Comparison of ENCODE assay signal across 10 cellular contexts in the genomic region with DNA sequence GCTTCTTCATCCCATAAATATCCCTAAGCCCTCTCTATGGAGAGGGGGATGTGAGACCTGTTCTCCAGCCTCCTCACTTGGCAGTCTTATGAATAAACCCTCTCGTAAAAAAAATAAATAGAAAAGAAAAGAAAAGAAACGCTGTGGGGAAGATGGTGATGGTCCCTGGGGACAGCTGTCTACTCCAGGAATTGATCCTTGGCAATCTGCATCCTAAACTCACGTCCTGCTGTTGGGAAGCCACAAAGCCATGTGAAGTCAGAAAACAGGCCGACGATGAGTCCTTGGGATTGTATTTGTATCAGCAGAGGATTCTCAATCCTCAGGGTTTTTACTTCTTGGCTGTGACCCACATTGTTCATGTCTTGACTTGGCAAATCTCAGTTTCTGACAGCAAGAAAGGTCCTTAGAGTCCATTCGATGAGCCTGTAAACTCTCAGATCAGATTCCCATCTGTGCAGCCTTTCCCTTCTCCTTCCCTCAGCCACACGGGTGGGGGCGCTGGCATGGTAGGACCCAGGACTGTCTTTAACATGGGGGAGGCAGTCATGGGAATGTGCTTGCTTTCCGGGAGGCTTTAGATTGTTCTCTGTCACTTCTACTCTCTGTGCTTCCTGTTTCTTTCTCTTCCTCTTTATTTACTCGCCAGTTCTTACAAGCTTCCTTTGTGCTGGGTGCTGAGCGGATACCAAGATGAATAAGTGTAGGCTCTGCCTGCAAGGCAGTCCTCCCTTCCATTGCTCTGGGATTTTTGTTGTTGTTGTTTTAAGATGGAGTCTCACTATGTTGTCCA. TPM values are rescaled to one million over a fixed set of nuclear protein-coding genes. Genes with fewer than 3 reads are reported as not detected.
A peak's percentile ranks its signal among the peaks of the same experiment; 100 is the strongest.
DNase-seq lines count a peak whose midpoint lies in the region; ATAC-seq, FAIRE-seq and TF ChIP-seq lines count a peak whose summit lies in the region.
"Had no signal": no experiment of that assay in that cellular context is flagged by ENCODE, and none has a peak within 500 bp of the region (broad histone marks: within the 10 kb centered on the region; RNA-seq: fewer than 3 reads in every experiment).

No MANE protein-coding gene starts in this region.

- H3K27ac ChIP-seq in foreskin keratinocyte (peak overlapping the region; percentile 89), small intestine (ENCODE audit: low read depth in 1 of 2, low read length in 1 of 2) (peak overlapping the region; percentile 17 to 38)

- TF ChIP-seq CTCF in foreskin keratinocyte (conservative IDR thresholded peaks at IDR 0.05) = no peak

- H3K4me1 ChIP-seq in foreskin keratinocyte (peaks cover 47% of the 10 kb centered on the region), small intestine (ENCODE audit: control insufficient read depth in 2 of 2, insufficient read depth in 1 of 2, low read depth in 1 of 2, low read length in 1 of 2) (peaks cover 0 to 7% of the 10 kb centered on the region in 2 donors)

- H3K27me3 ChIP-seq in foreskin keratinocyte (no peaks in the 10 kb centered on the region), small intestine (ENCODE audit: control insufficient read depth in 2 of 2, insufficient read depth in 2 of 2, low read length in 2 of 2) (no peaks in the 10 kb centered on the region)

- FAIRE-seq in GM18507 (lab: Jason Lieb, UNC) = peak; percentile 39
- FAIRE-seq in small intestine (lab: Jason Lieb, UNC) = no peak
- FAIRE-seq: G401.6 had no signal

- DNase-seq in GM18507 (ENCODE audit: extremely low spot score, insufficient read length, low read depth) (no peak), SKM-1 treated with dmso at 0.1 percent for 144 hours (lab: John Stamatoyannopoulos, UW; ENCODE audit: unreplicated experiment) (peak; percentile 51), foreskin keratinocyte (peak in 1 of 2 donors; percentile 75), small intestine (no peak), glomerular visceral epithelial cell (ENCODE audit: extremely low spot score) (no peak)
- DNase-seq in activated naive CD4-positive, alpha-beta T cell treated with Interleukin-2 at 50 U/mL for 16 hours = no peak
- DNase-seq: NCI-H2081 treated with DMSO at 0.1 percent for 48 hours had no signal

- ATAC-seq in foreskin keratinocyte (no peak), GM19452 (IDR thresholded peaks at IDR 0.05; ENCODE audit: unreplicated experiment) (no peak), HG03442 (IDR thresholded peaks at IDR 0.05; ENCODE audit: unreplicated experiment) (no peak)

- H3K4me3 ChIP-seq in small intestine (ENCODE audit: low read depth in 1 of 2, low read length in 2 of 2) = no peak overlapping the region

- peaks cover 8 to 14% of the 10 kb centered on the region in 2 donors for H3K36me3 ChIP-seq in small intestine (ENCODE audit: control insufficient read depth in 2 of 2, insufficient read depth in 2 of 2, low read length in 2 of 2)

- no peaks in the 10 kb centered on the region for H3K9me3 ChIP-seq in small intestine (ENCODE audit: control insufficient read depth, low read depth)

- 64 to 79% (median 71%) methylated on average over 11 of the region's 11 CpGs for WGBS in small intestine, 3 donors

RNA-seq across cellular contexts. Expression of a gene that starts 24.9 kb away (rescaled TPM):
- total RNA-seq in foreskin keratinocyte = 25.3 and 27.0 TPM in 2 replicates
- 8.7 and 9.4 TPM in 2 replicates for polyA plus RNA-seq in foreskin keratinocyte
- 10 to 100 TPM in 2 of 3 donors, 1 to 10 TPM in 1; 5.4 to 13.9 (median 11.9) TPM for polyA plus RNA-seq in small intestine

RNA-seq across cellular contexts. Expression of a gene that starts 48.6 kb away (rescaled TPM):
- total RNA-seq in foreskin keratinocyte = 18.1 and 18.2 TPM in 2 replicates
- polyA plus RNA-seq in foreskin keratinocyte (10.2 and 13.9 TPM in 2 replicates), small intestine (10 to 100 TPM; 11.4 to 83.9 (median 55.1) TPM)
